8 cellular contexts compared by ENCODE assay signal in the genomic region with DNA sequence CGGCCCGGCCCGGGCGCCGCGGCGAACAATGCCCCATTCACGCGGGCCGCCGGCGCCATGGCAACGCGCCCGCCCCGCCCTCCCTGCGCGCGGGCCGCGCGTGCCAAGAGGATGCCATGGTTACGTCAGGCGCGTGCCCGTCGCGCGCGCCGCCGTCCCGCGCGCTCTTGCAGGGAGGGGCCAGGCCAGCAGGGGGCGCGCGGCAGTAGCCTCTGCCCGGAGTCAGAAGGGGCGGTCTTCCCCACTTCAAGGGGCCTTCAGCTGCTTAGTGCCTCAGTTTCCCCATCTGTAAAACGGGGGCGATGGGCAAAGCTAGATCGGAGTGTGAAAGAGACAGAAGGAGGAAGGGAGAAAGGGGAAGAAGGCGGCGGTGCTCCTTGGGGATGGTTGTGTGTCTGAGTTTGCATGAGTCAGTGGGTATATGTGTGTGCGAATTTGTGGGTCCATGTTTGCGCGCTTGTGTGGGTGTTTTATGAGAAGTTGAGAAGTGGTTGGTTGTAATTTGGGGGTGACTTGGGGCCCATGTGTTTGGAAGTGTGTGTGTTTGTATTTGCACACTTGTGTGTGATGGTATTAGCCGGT. TPM values are rescaled to one million over a fixed set of nuclear protein-coding genes. Genes with fewer than 3 reads are reported as not detected.
DNase-seq lines count a peak whose midpoint lies in the region; ATAC-seq and TF ChIP-seq lines count a peak whose summit lies in the region.

No MANE protein-coding gene starts in this region.

- H3K9ac ChIP-seq in mesendoderm (ENCODE audit: low read length), result no peak overlapping the region

- H3K27ac ChIP-seq in C4-2B, result peak overlapping the region; percentile 36
- no peak overlapping the region for H3K27ac ChIP-seq in effector memory CD4-positive, alpha-beta T cell (ENCODE audit: insufficient read depth, low read length, poor library complexity, severe bottlenecking)
- H3K27ac ChIP-seq in mesendoderm (ENCODE audit: low read depth, low read length), result no peak overlapping the region

- no peaks in the 10 kb centered on the region for H3K36me3 Mint-ChIP-seq in activated CD8-positive, alpha-beta T cell treated with anti-CD3 and anti-CD28 coated beads for 36 hours (ENCODE audit: low read depth)

- peak; percentile 99 for TF ChIP-seq CTCF in C4-2B (conservative IDR thresholded peaks at IDR 0.05)
- TF ChIP-seq CTCF in activated CD8-positive, alpha-beta T cell treated with anti-CD3 and anti-CD28 coated beads for 36 hours (IDR thresholded peaks at IDR 0.05), result peak; percentile 97

- H3K4ac ChIP-seq in mesendoderm (ENCODE audit: low read depth, low read length), result no peak overlapping the region

- no peaks in the 10 kb centered on the region for H3K9me3 ChIP-seq in effector memory CD4-positive, alpha-beta T cell (ENCODE audit: control insufficient read depth, low read length)

- H2BK5ac ChIP-seq in mesendoderm (ENCODE audit: low read length), result no peak overlapping the region

- H3K36me3 ChIP-seq in effector memory CD4-positive, alpha-beta T cell (ENCODE audit: control insufficient read depth, insufficient read depth, low read length), result no peaks in the 10 kb centered on the region
- H3K36me3 ChIP-seq in mesendoderm (ENCODE audit: control insufficient read depth, insufficient read depth, low read length), result no peaks in the 10 kb centered on the region

- no peak overlapping the region for H3K56ac ChIP-seq in mesendoderm (ENCODE audit: low read length)

- no peak overlapping the region for H3K27ac Mint-ChIP-seq in activated CD8-positive, alpha-beta T cell treated with anti-CD3 and anti-CD28 coated beads for 36 hours

- no peak overlapping the region for H3K4me3 Mint-ChIP-seq in activated CD8-positive, alpha-beta T cell treated with anti-CD3 and anti-CD28 coated beads for 36 hours

- 100% methylated on average over 2 of the region's 49 CpGs for WGBS in mesendoderm (ENCODE audit: extremely low coverage, insufficient coverage, low lambda C conversion rate)

- H2BK120ac ChIP-seq in mesendoderm (ENCODE audit: low read depth, low read length), result no peak overlapping the region

- H4K8ac ChIP-seq in mesendoderm (ENCODE audit: low read depth, low read length), result no peak overlapping the region

- H3K79me1 ChIP-seq in mesendoderm (ENCODE audit: low read length), result no peaks in the 10 kb centered on the region

- no peak overlapping the region for H2BK15ac ChIP-seq in mesendoderm (replicated peaks; ENCODE audit: low read depth)

- peaks cover 2% of the 10 kb centered on the region for H3K4me1 Mint-ChIP-seq in activated CD8-positive, alpha-beta T cell treated with anti-CD3 and anti-CD28 coated beads for 36 hours (ENCODE audit: low read depth)

- H3K9me3 Mint-ChIP-seq in activated CD8-positive, alpha-beta T cell treated with anti-CD3 and anti-CD28 coated beads for 36 hours, result no peaks in the 10 kb centered on the region

- peaks cover 6% of the 10 kb centered on the region for H3K4me1 ChIP-seq in effector memory CD4-positive, alpha-beta T cell (ENCODE audit: control insufficient read depth, insufficient read depth, low read length, poor library complexity, severe bottlenecking)
- no peaks in the 10 kb centered on the region for H3K4me1 ChIP-seq in mesendoderm (ENCODE audit: control insufficient read depth, low read depth, low read length)

- ATAC-seq in activated CD8-positive, alpha-beta T cell treated with anti-CD3 and anti-CD28 coated beads for 36 hours, result peak; percentile 89
- no peak for ATAC-seq in HG03159 (IDR thresholded peaks at IDR 0.05; ENCODE audit: unreplicated experiment)

- H2AK5ac ChIP-seq in mesendoderm (ENCODE audit: low read length), result no peak overlapping the region

- POLR2A ChIA-PET in activated CD8-positive, alpha-beta T cell treated with anti-CD3 and anti-CD28 coated beads for 36 hours (lab: Charles Lee), result no interaction called here

- no peaks in the 10 kb centered on the region for H3K79me2 ChIP-seq in mesendoderm (ENCODE audit: control insufficient read depth, insufficient read depth, low read length)

- no peaks in the 10 kb centered on the region for H3K27me3 ChIP-seq in effector memory CD4-positive, alpha-beta T cell (replicated peaks; ENCODE audit: control insufficient read depth, insufficient read depth, low read length, poor library complexity, severe bottlenecking)
- peaks cover 2% of the 10 kb centered on the region for H3K27me3 ChIP-seq in mesendoderm (ENCODE audit: insufficient read depth, low read length, poor library complexity)

- CTCF ChIA-PET in activated CD8-positive, alpha-beta T cell treated with anti-CD3 and anti-CD28 coated beads for 36 hours (lab: Charles Lee), result interaction anchor here (1.0 to 12.9 kb wide), 6 partner anchors 10 to 110 kb away, joined by 4 to 154 read pairs (median 8); no protein-coding TSS in a partner anchor

- H3K27me3 Mint-ChIP-seq in activated CD8-positive, alpha-beta T cell treated with anti-CD3 and anti-CD28 coated beads for 36 hours, result peaks cover 4% of the 10 kb centered on the region

- no peak overlapping the region for H3K18ac ChIP-seq in mesendoderm (ENCODE audit: low read length)

- intact Hi-C loops in activated CD8-positive, alpha-beta T cell treated with anti-CD3 and anti-CD28 coated beads for 36 hours (cut with micrococcal nuclease), result loop anchor here (2.0 to 10.0 kb wide), 2 partner anchors 51 to 111 kb away; no protein-coding TSS in a partner anchor

- H4K5ac ChIP-seq in mesendoderm (ENCODE audit: low read length), result no peak overlapping the region

- no peak overlapping the region for H3K4me2 ChIP-seq in mesendoderm (ENCODE audit: low read length)

- DNase-seq in HCEC 1CT (peak; percentile 55), NCI-H748 treated with DMSO at 0.1 percent for 48 hours (lab: John Stamatoyannopoulos, UW) (peak; percentile 35), mesendoderm (peak; percentile 80)
- peak; percentile 85 for DNase-seq in activated CD8-positive, alpha-beta T cell treated with anti-CD3 and anti-CD28 coated beads for 36 hours
- DNase-seq in effector memory CD4-positive, alpha-beta T cell, result peak; percentile 62 to 68 (median 68)
- DNase-seq in stimulated activated CD8-positive, alpha-beta memory T cell treated with anti-CD3 and anti-CD28 coated beads, Interleukin-12 subunit alpha, Interleukin-12 subunit beta, amount 100 ng/mL, for 4 hours (ENCODE audit: low read depth), result peak; percentile 72

- H3K4me3 ChIP-seq in effector memory CD4-positive, alpha-beta T cell (ENCODE audit: insufficient read depth, low read depth, low read length, poor library complexity, severe bottlenecking), result no peak overlapping the region
- no peak overlapping the region for H3K4me3 ChIP-seq in mesendoderm (ENCODE audit: low read length)

- no peak overlapping the region for H3K23ac ChIP-seq in mesendoderm (ENCODE audit: low read length)

RNA-seq across cellular contexts. Expression of gene NFIX, which starts 11.6 kb away (rescaled TPM):
- total RNA-seq in activated CD8-positive, alpha-beta T cell treated with anti-CD3 and anti-CD28 coated beads for 36 hours, result 1 to 10 TPM; 4.7 to 5.0 TPM
- polyA plus RNA-seq in mesendoderm (2013, experiment 1 of 2), result 0.07 TPM
- polyA plus RNA-seq in mesendoderm (2013, experiment 2 of 2), result 0.10 TPM

RNA-seq across cellular contexts. Expression of gene DAND5, which starts 14.3 kb away (rescaled TPM):
- not detected for total RNA-seq in activated CD8-positive, alpha-beta T cell treated with anti-CD3 and anti-CD28 coated beads for 36 hours
- polyA plus RNA-seq in mesendoderm (2013, experiment 1 of 2), result 0.03 TPM
- polyA plus RNA-seq in mesendoderm (2013, experiment 2 of 2), result 0.01 TPM

RNA-seq across cellular contexts. Expression of gene GADD45GIP1, which starts 26.6 kb away (rescaled TPM):
- total RNA-seq in activated CD8-positive, alpha-beta T cell treated with anti-CD3 and anti-CD28 coated beads for 36 hours, result 10 to 100 TPM; 32.6 to 36.0 TPM
- 64.6 TPM for polyA plus RNA-seq in mesendoderm (2013, experiment 1 of 2)
- polyA plus RNA-seq in mesendoderm (2013, experiment 2 of 2), result 65.6 TPM

RNA-seq across cellular contexts. Expression of gene RAD23A, which starts 38.0 kb away (rescaled TPM):
- total RNA-seq in activated CD8-positive, alpha-beta T cell treated with anti-CD3 and anti-CD28 coated beads for 36 hours, result 100 to 1,000 TPM; 189 to 190 TPM
- polyA plus RNA-seq in mesendoderm (2013, experiment 1 of 2), result 84.9 TPM
- 85.2 TPM for polyA plus RNA-seq in mesendoderm (2013, experiment 2 of 2)

RNA-seq across cellular contexts. Expression of gene CALR, which starts 45.2 kb away (rescaled TPM):
- 100 to 1,000 TPM; 535 to 563 TPM for total RNA-seq in activated CD8-positive, alpha-beta T cell treated with anti-CD3 and anti-CD28 coated beads for 36 hours
- polyA plus RNA-seq in mesendoderm (2013, experiment 1 of 2), result 708 TPM
- polyA plus RNA-seq in mesendoderm (2013, experiment 2 of 2), result 707 TPM

Comparison
In these comparisons a context has a peak if more than half of its experiments do, and no peak if none do; other contexts are left out.
1. DNase-seq: peak in every context shown above with its lines; median percentile 85 in activated CD8-positive, alpha-beta T cell treated with anti-CD3 and anti-CD28 coated beads for 36 hours; 80 in mesendoderm; 72 in stimulated activated CD8-positive, alpha-beta memory T cell treated with anti-CD3 and anti-CD28 coated beads, Interleukin-12 subunit alpha, Interleukin-12 subunit beta, amount 100 ng/mL, for 4 hours; 68 in effector memory CD4-positive, alpha-beta T cell; 55 in HCEC 1CT; 35 in NCI-H748 treated with DMSO at 0.1 percent for 48 hours.